Comparison of ENCODE assay signal across 8 cellular contexts in the genomic region with DNA sequence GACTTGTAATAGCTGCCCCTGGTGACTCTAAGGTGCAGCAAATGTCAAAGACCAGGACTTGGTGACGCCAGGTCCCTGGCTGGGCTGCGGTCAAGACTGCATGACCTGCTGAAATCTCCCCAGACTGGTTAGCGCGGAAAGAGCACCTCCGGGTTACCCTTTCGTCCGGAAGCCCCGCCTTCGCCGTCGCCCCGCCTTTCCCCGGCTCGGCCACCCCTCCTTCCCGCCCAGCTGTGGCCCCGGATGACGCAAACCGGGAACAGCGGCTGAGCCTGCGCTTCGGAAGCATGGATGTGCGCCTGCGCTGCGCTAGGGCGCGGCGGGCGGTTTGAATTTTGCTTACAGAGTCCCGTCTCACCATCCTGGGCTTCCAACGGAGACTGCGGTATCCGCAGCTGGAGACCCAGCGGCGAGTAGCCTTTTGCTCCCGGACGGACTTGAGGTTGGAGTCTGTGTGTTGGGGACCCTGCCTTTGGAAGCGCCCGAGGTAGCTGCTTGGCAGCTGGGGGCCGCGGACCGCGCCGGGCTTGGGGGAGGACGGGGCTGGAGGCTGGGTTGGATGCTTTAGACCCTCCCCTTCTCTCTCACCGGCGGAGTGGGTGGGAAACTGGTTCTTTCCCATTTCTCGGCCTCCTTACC. TPM values are rescaled to one million over a fixed set of nuclear protein-coding genes. Genes with fewer than 3 reads are reported as not detected.
DNase-seq lines count a peak whose midpoint lies in the region; ATAC-seq, FAIRE-seq and TF ChIP-seq lines count a peak whose summit lies in the region.

A gene with protein sequence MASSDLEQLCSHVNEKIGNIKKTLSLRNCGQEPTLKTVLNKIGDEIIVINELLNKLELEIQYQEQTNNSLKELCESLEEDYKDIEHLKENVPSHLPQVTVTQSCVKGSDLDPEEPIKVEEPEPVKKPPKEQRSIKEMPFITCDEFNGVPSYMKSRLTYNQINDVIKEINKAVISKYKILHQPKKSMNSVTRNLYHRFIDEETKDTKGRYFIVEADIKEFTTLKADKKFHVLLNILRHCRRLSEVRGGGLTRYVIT (plus strand): TSS at position 294 of the 639 bp plus-strand sequence. CDS start 785 bp downstream, outside the sequence.

- no peak for TF ChIP-seq CTCF in CD14-positive monocyte (IDR thresholded peaks at IDR 0.05)
- TF ChIP-seq CTCF in HepG2 (CRISPR knock-in tag; IDR thresholded peaks at IDR 0.05) = no peak

- in situ Hi-C loops in HepG2 (cut with HindIII; ENCODE audit: extremely low pct_ligation_motif_present, low pct_unique_long_range_greater_than_20kb) = no loop called here

- H3K4me1 ChIP-seq in HepG2 (ENCODE audit: insufficient read depth, low read length) = peaks cover 25% of the 10 kb centered on the region

- no TSS peak for BruUV-seq in HepG2 (replicated peaks; lab: Mats Ljungman, UMichigan)

- H3K27me3 Mint-ChIP-seq in CD14-positive monocyte (ENCODE audit: low read depth in 3 of 3) = peaks cover 0 to 7% (median 3%) of the 10 kb centered on the region in 3 donors

- H3K79me2 ChIP-seq in HepG2 (ENCODE audit: insufficient read depth, low read length) = peaks cover 10% of the 10 kb centered on the region

- POLR2A ChIA-PET in HepG2 (lab: Yijun Ruan, JAX) = interaction anchor here (0.6 to 2.3 kb wide), 7 partner anchors 11 to 93 kb away, joined by 3 to 10 read pairs (median 3); partner anchors contain the start of gene MBD1

- DNase-seq in CD14-positive monocyte (ENCODE audit: low spot score) (peak; percentile 95), NCI-H82 (lab: John Stamatoyannopoulos, UW) (peak; percentile 95), dermis microvascular lymphatic vessel endothelial cell (ENCODE audit: low read depth in 2 of 2) (peak; percentile 82 to 92), HepG2 (ENCODE audit: low spot score) (peak; percentile 87)
- DNase-seq in activated CD4-positive, alpha-beta T cell treated with anti-CD3 and anti-CD28 coated beads, Interleukin-2, amount 50 U/mL, for 48 hours = peak; percentile 90 to 91
- peak; percentile 91 for DNase-seq in stimulated activated CD4-positive, alpha-beta T cell treated with anti-CD3 and anti-CD28 coated beads, Interleukin-4, amount 100 ng/mL, for 1 hour

- peak within 1 kb of the TSS; percentile 83 for H3K4me2 ChIP-seq in HepG2 (ENCODE audit: low read depth, low read length)

- intact Hi-C loops in CD14-positive monocyte (cut with micrococcal nuclease) = loop anchor here (5.0 to 10.0 kb wide), 3 partner anchors 93 to 890 kb away; partner anchors contain the start of genes MBD1 (in 2 of the 2), C18orf32 (in 1 of the 2) and CFAP53 (in 1 of the 2)
- intact Hi-C loops in HepG2 (cut with micrococcal nuclease; ENCODE audit: unreplicated experiment) = loop anchor here (2.0 to 5.0 kb wide), 2 partner anchors 30 to 88 kb away; partner anchors contain the start of gene CXXC1

- TF ChIP-seq POLR2A in HepG2 (IDR thresholded peaks at IDR 0.05; ENCODE audit: insufficient read depth in 1 of 2, low read depth in 2 of 2, low read length in 2 of 2) = peak; percentile 95 to 99

- ATAC-seq in GM19397 (IDR thresholded peaks at IDR 0.05; ENCODE audit: unreplicated experiment) (peak; percentile 95), HG03571 (IDR thresholded peaks at IDR 0.05; ENCODE audit: unreplicated experiment) (peak; percentile 90), HepG2 (peak; percentile 96)

- H3K4me1 Mint-ChIP-seq in CD14-positive monocyte = peaks cover 12% of the 10 kb centered on the region

- no peak; a peak in 1 of 4 replicates for TF ChIP-seq EP300 in HepG2 (IDR thresholded peaks at IDR 0.05; ENCODE audit: low read depth in 2 of 2, low read length in 2 of 2)
- no peak; the same call in 1 of the 2 replicates for TF ChIP-seq EP300 in HepG2 (CRISPR knock-in tag; IDR thresholded peaks at IDR 0.05; ENCODE audit: borderline replicate concordance)

- no peaks in the 10 kb centered on the region for H4K20me1 ChIP-seq in HepG2 (ENCODE audit: insufficient read depth, low read length)

- peaks cover 13 to 26% (median 17%) of the 10 kb centered on the region in 7 donors for H3K9me3 Mint-ChIP-seq in CD14-positive monocyte

- peak within 1 kb of the TSS; percentile 75 to 88 (median 86) for H3K4me3 ChIP-seq in HepG2 (replicated peaks in 1 of 3; ENCODE audit: insufficient read depth in 1 of 3, low read depth in 2 of 3, low read length in 3 of 3)

- H3K9ac ChIP-seq in HepG2 (ENCODE audit: insufficient read depth, low read depth, low read length) = peak within 1 kb of the TSS; percentile 76

- H3K27ac Mint-ChIP-seq in CD14-positive monocyte = peak within 1 kb of the TSS; percentile 88 to 95 (median 92)

- H3K4me3 Mint-ChIP-seq in CD14-positive monocyte = peak within 1 kb of the TSS; percentile 66 to 84

- peak within 1 kb of the TSS; percentile 82 for H3K27ac ChIP-seq in HepG2 (ENCODE audit: extremely low read length, insufficient read depth, low read length)

- CTCF ChIA-PET in HepG2 (lab: Yijun Ruan, JAX; ENCODE audit: low intra/inter-chr PET ratio, low total read pairs) = no interaction called here

- TF ChIP-seq RAD21 in HepG2 (CRISPR knock-in tag; IDR thresholded peaks at IDR 0.05) = 0 out of 2 replicates have a peak, but pooled peaks have one; percentile 13

- H2AFZ ChIP-seq in HepG2 (ENCODE audit: low read length) = peak within 1 kb of the TSS; percentile 80

- WGBS in HepG2 (ENCODE audit: low lambda C conversion rate) = under 1% methylated on average over 17 of the region's 47 CpGs

- H3K27me3 ChIP-seq in HepG2 (ENCODE audit: control insufficient read depth in 1 of 2, insufficient read depth in 2 of 2, low read length in 2 of 2) = no peaks in the 10 kb centered on the region; a peak in 1 of 5 replicates

- peaks cover 10% of the 10 kb centered on the region for H3K9me3 ChIP-seq in HepG2 (ENCODE audit: low read length)

- H3K36me3 Mint-ChIP-seq in CD14-positive monocyte = peaks cover 7 to 10% of the 10 kb centered on the region in 2 donors

- 0 out of 5 replicates have a peak, but pooled peaks cover 0 to 4% of the 10 kb centered on the region in 2 experiments for H3K36me3 ChIP-seq in HepG2 (replicated peaks in 1 of 2; ENCODE audit: control insufficient read depth in 1 of 2, insufficient read depth in 2 of 2, low read length in 2 of 2)

- FAIRE-seq in HepG2 (lab: Jason Lieb, UNC) = peak; percentile 36

TF ChIP-seq in HepG2, 621 proteins besides CTCF, POLR2A, EP300 and RAD21 (continues in another document):
- 0 out of 2 replicates have a peak, but pooled peaks have one; percentile 38 for TF ChIP-seq ZNF317 (CRISPR knock-in tag; IDR thresholded peaks at IDR 0.05)
- no peak for TF ChIP-seq TRIM24 (CRISPR knock-in tag; IDR thresholded peaks at IDR 0.05)
- no peak for TF ChIP-seq ZNF543 (CRISPR knock-in tag; IDR thresholded peaks at IDR 0.05)
- TF ChIP-seq THAP7 (CRISPR knock-in tag; IDR thresholded peaks at IDR 0.05) = 0 out of 2 replicates have a peak, but pooled peaks have one; percentile 29
- TF ChIP-seq ZNF44 (CRISPR knock-in tag; IDR thresholded peaks at IDR 0.05) = no peak
- TF ChIP-seq MIXL1 (CRISPR knock-in tag; IDR thresholded peaks at IDR 0.05) = no peak
- TF ChIP-seq HOXA5 (CRISPR knock-in tag; IDR thresholded peaks at IDR 0.05) = no peak; the same call in 1 of the 2 replicates
- TF ChIP-seq ZNF781 (CRISPR knock-in tag; IDR thresholded peaks at IDR 0.05; ENCODE audit: borderline replicate concordance, not compliant biosample characterization) = no peak

RNA-seq across cellular contexts. Expression of the gene that starts here (rescaled TPM):
- polyA plus RNA-seq in CD14-positive monocyte (under 1 TPM in 1 of 2 donors, not detected in 1; 0.17 TPM), HepG2 (2011; rRNA removed) (3.8 and 5.3 TPM in 2 replicates)
- total RNA-seq in dermis microvascular lymphatic vessel endothelial cell (2.9 and 10.3 TPM in 2 replicates), HepG2 (2016; rRNA removed; fragmentation: Illumina TruSeq; extraction: Trizol) (21.3 and 28.3 TPM in 2 replicates)
- total RNA-seq in HepG2 (2016; cell fraction: cytosol; rRNA removed; fragmentation: Illumina TruSeq; extraction: Trizol; ENCODE audit: low read depth) = 6.7 and 10.0 TPM in 2 replicates
- 20.6 and 27.1 TPM in 2 replicates for total RNA-seq in HepG2 (2016; cell fraction: insoluble cytoplasmic fraction; rRNA removed; fragmentation: Illumina TruSeq; extraction: Trizol)
- total RNA-seq in HepG2 (2016; cell fraction: membrane; rRNA removed; fragmentation: Illumina TruSeq; extraction: Trizol) = 22.9 and 24.8 TPM in 2 replicates
- 7.1 and 8.3 TPM in 2 replicates for total RNA-seq in HepG2 (2016; cell fraction: nucleus; rRNA removed; fragmentation: Illumina TruSeq; extraction: Trizol)
- 2.9 and 3.6 TPM in 2 replicates for polyA plus RNA-seq in HepG2 (2011; cell fraction: cytosol; rRNA removed)
- polyA plus RNA-seq in HepG2 (2011; cell fraction: nucleus; rRNA removed) = 1.5 and 1.6 TPM in 2 replicates
- polyA plus RNA-seq in HepG2 (2012) = 2.5 and 3.5 TPM in 2 replicates
- polyA plus RNA-seq in HepG2 (2016; cell fraction: cytosol; fragmentation: Illumina TruSeq; extraction: Trizol; ENCODE audit: low read depth) = 4.4 and 5.1 TPM in 2 replicates
- 23.2 and 23.5 TPM in 2 replicates for polyA plus RNA-seq in HepG2 (2016; cell fraction: insoluble cytoplasmic fraction; fragmentation: Illumina TruSeq; extraction: Trizol; ENCODE audit: low read depth)
- polyA plus RNA-seq in HepG2 (2016; cell fraction: membrane; fragmentation: Illumina TruSeq; extraction: Trizol; ENCODE audit: low read depth) = 11.2 and 11.9 TPM in 2 replicates
- polyA plus RNA-seq in HepG2 (2016; cell fraction: nucleus; fragmentation: Illumina TruSeq; extraction: Trizol; ENCODE audit: insufficient read depth, low read depth) = 11.8 and 12.4 TPM in 2 replicates
- polyA minus RNA-seq in HepG2 (2011; rRNA and poly(A)+ RNA removed; ENCODE audit: low replicate concordance) = 2.7 and 11.2 TPM in 2 replicates
- polyA minus RNA-seq in HepG2 (2011; cell fraction: cytosol; rRNA and poly(A)+ RNA removed) = 4.8 and 5.6 TPM in 2 replicates
- 3.0 and 4.4 TPM in 2 replicates for polyA minus RNA-seq in HepG2 (2011; cell fraction: nucleus; rRNA and poly(A)+ RNA removed)

Comparison
In these comparisons a context has a peak if more than half of its experiments do, and no peak if none do; other contexts are left out.
1. Peak in every context shown above with its lines: DNase-seq, ATAC-seq, H3K4me3 ChIP-seq and H3K27ac ChIP-seq.
2. Peak in DNase-seq in CD14-positive monocyte; RNA of the gene not detected or under 1 TPM.